11 cellular contexts compared by ENCODE assay signal in genomic region chr2:47041891-47042684, GRCh38.
DNase-seq lines count a peak whose midpoint lies in the region; ATAC-seq, FAIRE-seq and TF ChIP-seq lines count a peak whose summit lies in the region.
"Had no signal": no experiment of that assay in that cellular context is flagged by ENCODE, and none has a peak within 500 bp of the region (broad histone marks: within the 10 kb centered on the region; RNA-seq: fewer than 3 reads in every experiment).

No MANE protein-coding gene starts in this region.

- POLR2A ChIA-PET in A673 (lab: Charles Lee; ENCODE audit: low non-redundant PET) = no interaction called here

- H3K27me3 ChIP-seq in GM23338 (ENCODE audit: insufficient read depth) = no peaks in the 10 kb centered on the region
- no peaks in the 10 kb centered on the region for H3K27me3 ChIP-seq in keratinocyte (ENCODE audit: control insufficient read depth, extremely low read depth, insufficient read depth, low read length)
- H3K27me3 ChIP-seq in A673 (replicated peaks; ENCODE audit: insufficient read depth, low read depth, low read length, poor library complexity) = no peaks in the 10 kb centered on the region

- H3K4me3 Mint-ChIP-seq in GM23338 = no peak overlapping the region
- H3K4me3 Mint-ChIP-seq in stimulated activated naive B cell treated with anti-CD40 and anti-IgM and Interleukin-4, amounts not matched to agents 10 μg/mL and 1 μg/mL and 100 μg/mL, for 72 hours = no peak overlapping the region

- no peak for FAIRE-seq in keratinocyte (lab: Jason Lieb, UNC)

- no peak for TF ChIP-seq CTCF in GM23338 (conservative IDR thresholded peaks at IDR 0.05; ENCODE audit: low read depth in 2 of 2)
- TF ChIP-seq CTCF in keratinocyte (optimal IDR thresholded peaks at IDR 0.05 in 1 of 3, IDR thresholded peaks at IDR 0.05 in 1 of 3, conservative IDR thresholded peaks at IDR 0.05 in 1 of 3; ENCODE audit: extremely low read depth in 1 of 3, insufficient read depth in 2 of 3, low read length in 3 of 3) = no peak
- TF ChIP-seq CTCF in A673 (conservative IDR thresholded peaks at IDR 0.05; ENCODE audit: low read depth, low read length) = no peak

- no peak overlapping the region for H3K4me3 ChIP-seq in GM23338
- H3K4me3 ChIP-seq in keratinocyte (ENCODE audit: control insufficient read depth in 2 of 3, extremely low read depth in 1 of 3, insufficient read depth in 2 of 3, low read depth in 1 of 3, low read length in 3 of 3) = no peak overlapping the region
- H3K4me3 ChIP-seq in A673 (ENCODE audit: low read depth, low read length, poor library complexity, severe bottlenecking) = no peak overlapping the region

- H3K9me3 Mint-ChIP-seq in GM23338 = no peaks in the 10 kb centered on the region
- no peaks in the 10 kb centered on the region for H3K9me3 Mint-ChIP-seq in stimulated activated naive B cell treated with anti-CD40 and anti-IgM and Interleukin-4, amounts not matched to agents 10 μg/mL and 1 μg/mL and 100 μg/mL, for 72 hours

- DNase-seq in GM23338 (ENCODE audit: low spot score) = peak; percentile 26
- peak; percentile 47 for DNase-seq in SW480 (ENCODE audit: low spot score)
- DNase-seq in keratinocyte (ENCODE audit: low read depth, low spot score) = no peak
- no peak for DNase-seq in stimulated activated naive B cell treated with anti-CD40 and anti-IgM and Interleukin-4, amounts not matched to agents 10 μg/mL and 1 μg/mL and 100 μg/mL, for 72 hours
- no peak for DNase-seq in sciatic nerve (ENCODE audit: low spot score)
- no peak for DNase-seq in effector CD4-positive, alpha-beta T cell
- DNase-seq in A673 (ENCODE audit: low spot score) = no peak
- DNase-seq: activated CD8-positive, alpha-beta memory T cell treated with anti-CD3 and anti-CD28 coated beads for 24 hours; NCI-H526 treated with DMSO at 0.1 percent for 48 hours had no signal

- H4K20me1 ChIP-seq in GM23338 (replicated peaks; ENCODE audit: insufficient read depth) = no peaks in the 10 kb centered on the region
- H4K20me1 ChIP-seq in keratinocyte (ENCODE audit: control insufficient read depth, extremely low read depth, insufficient read depth, low read length) = no peaks in the 10 kb centered on the region

- no peaks in the 10 kb centered on the region for H3K9me2 ChIP-seq in GM23338 (ENCODE audit: insufficient read depth)

- H3K9me1 ChIP-seq in keratinocyte (ENCODE audit: control insufficient read depth, extremely low read depth, insufficient read depth, low read length) = no peaks in the 10 kb centered on the region

- H3K27me3 Mint-ChIP-seq in GM23338 (ENCODE audit: insufficient read depth, low read depth, poor library complexity) = peaks cover 15% of the 10 kb centered on the region
- H3K27me3 Mint-ChIP-seq in stimulated activated naive B cell treated with anti-CD40 and anti-IgM and Interleukin-4, amounts not matched to agents 10 μg/mL and 1 μg/mL and 100 μg/mL, for 72 hours = no peaks in the 10 kb centered on the region

- BruUV-seq in A673 (replicated peaks; lab: Mats Ljungman, UMichigan) = no TSS peak

- intact Hi-C loops in sciatic nerve (cut with DNase I) (no loop called here), A673 (cut with micrococcal nuclease; ENCODE audit: unreplicated experiment) (no loop called here)

- H3K79me2 ChIP-seq in GM23338 (replicated peaks; ENCODE audit: insufficient read depth) = no peaks in the 10 kb centered on the region
- no peaks in the 10 kb centered on the region for H3K79me2 ChIP-seq in keratinocyte (ENCODE audit: control insufficient read depth, insufficient read depth, low read length)

- no peak overlapping the region for H3K27ac Mint-ChIP-seq in GM23338
- peak overlapping the region; percentile 84 for H3K27ac Mint-ChIP-seq in stimulated activated naive B cell treated with anti-CD40 and anti-IgM and Interleukin-4, amounts not matched to agents 10 μg/mL and 1 μg/mL and 100 μg/mL, for 72 hours

- ATAC-seq in GM23338 (no peak), sciatic nerve (no peak), HG03045 (IDR thresholded peaks at IDR 0.05; ENCODE audit: unreplicated experiment) (no peak)
- ATAC-seq in stimulated activated naive B cell treated with anti-CD40 and anti-IgM and Interleukin-4, amounts not matched to agents 10 μg/mL and 1 μg/mL and 100 μg/mL, for 72 hours (replicated peaks) = no peak

- H3K9me3 ChIP-seq in keratinocyte (ENCODE audit: control insufficient read depth, low read depth, low read length) (no peaks in the 10 kb centered on the region), A673 (ENCODE audit: low read depth, low read length, poor library complexity, severe bottlenecking) (no peaks in the 10 kb centered on the region)

- dilution Hi-C loops in keratinocyte (cut with MboI; ENCODE audit: extremely low pct_ligation_motif_present, low sequenced_read_pairs) = no loop called here

- no peaks in the 10 kb centered on the region for H3F3A ChIP-seq in GM23338 (replicated peaks; ENCODE audit: low read depth)

- H2AFZ ChIP-seq in GM23338 = no peak overlapping the region
- no peak overlapping the region for H2AFZ ChIP-seq in keratinocyte (ENCODE audit: control insufficient read depth, low read length)

- H3K4me2 ChIP-seq in GM23338 (peak overlapping the region; percentile 25; the same call in 1 of the 2 replicates), keratinocyte (ENCODE audit: control insufficient read depth, extremely low read depth, insufficient read depth, low read depth, low read length) (peak overlapping the region; percentile 97)

- H3K36me3 ChIP-seq in GM23338 (ENCODE audit: insufficient read depth) (no peaks in the 10 kb centered on the region), keratinocyte (ENCODE audit: control insufficient read depth in 2 of 2, extremely low read depth in 1 of 2, insufficient read depth in 2 of 2, low read length in 2 of 2) (peaks cover 3 to 14% of the 10 kb centered on the region in 2 experiments), A673 (ENCODE audit: insufficient read depth, low read length, poor library complexity, severe bottlenecking) (no peaks in the 10 kb centered on the region)

- peaks cover 3% of the 10 kb centered on the region; the same call in 1 of the 3 replicates for H3K36me3 Mint-ChIP-seq in GM23338 (ENCODE audit: low read depth)
- H3K36me3 Mint-ChIP-seq in stimulated activated naive B cell treated with anti-CD40 and anti-IgM and Interleukin-4, amounts not matched to agents 10 μg/mL and 1 μg/mL and 100 μg/mL, for 72 hours = peaks cover 51 to 68% of the 10 kb centered on the region in 2 donors

- H3K27ac ChIP-seq in GM23338 (ENCODE audit: low read depth) (no peak overlapping the region), keratinocyte (ENCODE audit: control insufficient read depth, insufficient read depth, low read length) (peak overlapping the region; percentile 92), A673 (ENCODE audit: low read depth, low read length, poor library complexity, severe bottlenecking) (no peak overlapping the region)
- H3K27ac ChIP-seq: HL-60 had no signal

- peak overlapping the region; percentile 87 for H3K9ac ChIP-seq in keratinocyte (ENCODE audit: control insufficient read depth, extremely low read depth, insufficient read depth, low read length)

- peaks cover 27% of the 10 kb centered on the region for H3K4me1 Mint-ChIP-seq in GM23338
- H3K4me1 Mint-ChIP-seq in stimulated activated naive B cell treated with anti-CD40 and anti-IgM and Interleukin-4, amounts not matched to agents 10 μg/mL and 1 μg/mL and 100 μg/mL, for 72 hours = peaks cover 39 to 47% of the 10 kb centered on the region in 2 donors

- CTCF ChIA-PET in A673 (lab: Charles Lee) = interaction anchor here (0.7 kb wide), 1 partner anchor 879 kb away, joined by 3 read pairs; no protein-coding TSS in a partner anchor

- H3K4me1 ChIP-seq in GM23338 (ENCODE audit: insufficient read depth) (peaks cover 22% of the 10 kb centered on the region), keratinocyte (ENCODE audit: control insufficient read depth, extremely low read depth, insufficient read depth, low read length) (peaks cover 37% of the 10 kb centered on the region), A673 (ENCODE audit: insufficient read depth, low read length, poor library complexity, severe bottlenecking) (peaks cover 10% of the 10 kb centered on the region)

TF ChIP-seq in GM23338, 12 proteins besides CTCF, POLR2A, EP300 and RAD21 (continues in another document):
- TF ChIP-seq EZH2 (IDR thresholded peaks at IDR 0.05; ENCODE audit: low read depth, unreplicated experiment) = no peak
- TF ChIP-seq JUNB (IDR thresholded peaks at IDR 0.05; ENCODE audit: unreplicated experiment) = no peak
- no peak for TF ChIP-seq STAT1 (IDR thresholded peaks at IDR 0.05; ENCODE audit: unreplicated experiment)
- no peak for TF ChIP-seq ZNF331 (CRISPR knock-in tag; IDR thresholded peaks at IDR 0.05; ENCODE audit: low read depth)
- TF ChIP-seq ETS1 (IDR thresholded peaks at IDR 0.05) = no peak
- no peak for TF ChIP-seq CREB1 (CRISPR knock-in tag; IDR thresholded peaks at IDR 0.05; ENCODE audit: low read depth)
- TF ChIP-seq NANOG (IDR thresholded peaks at IDR 0.05; ENCODE audit: borderline replicate concordance) = no peak
- no peak for TF ChIP-seq POLR2AphosphoS5 (IDR thresholded peaks at IDR 0.05; ENCODE audit: low read depth)
- TF ChIP-seq ZNF114 (CRISPR knock-in tag; IDR thresholded peaks at IDR 0.05) = no peak

Comparison
In these comparisons a context has a peak if more than half of its experiments do, and no peak if none do; other contexts are left out.
1. DNase-seq: peak in GM23338 (single experiment) and SW480 (single experiment); none in keratinocyte (single experiment), stimulated activated naive B cell treated with anti-CD40 and anti-IgM and Interleukin-4, amounts not matched to agents 10 μg/mL and 1 μg/mL and 100 μg/mL, for 72 hours (single experiment), sciatic nerve (single experiment), effector CD4-positive, alpha-beta T cell (single experiment) and A673 (single experiment).